In the genomic region with DNA sequence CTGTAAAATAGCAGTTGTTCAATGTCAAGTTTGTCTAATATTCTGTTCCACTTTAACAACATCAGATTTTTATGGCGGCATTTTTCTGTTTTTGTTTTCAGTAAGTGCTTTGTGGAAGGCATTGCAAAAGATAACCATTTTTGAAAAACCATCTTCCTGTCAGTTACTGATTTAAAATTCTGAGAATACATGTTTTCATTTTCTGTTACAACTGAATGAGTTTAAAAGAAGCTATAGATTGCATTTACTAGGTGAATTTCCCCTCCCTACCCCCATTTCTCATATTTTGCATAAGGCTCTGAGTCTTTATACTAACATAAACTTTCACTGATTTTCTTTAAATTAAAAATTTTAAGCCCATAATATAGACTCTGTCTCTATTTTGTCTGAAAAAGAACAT, we compare ENCODE assay signal across 17 cellular contexts. TPM values are rescaled to one million over a fixed set of nuclear protein-coding genes. Genes with fewer than 3 reads are reported as not detected.
DNase-seq lines count a peak whose midpoint lies in the region; ATAC-seq lines count a peak whose summit lies in the region.
"Had no signal": no experiment of that assay in that cellular context is flagged by ENCODE, and none has a peak within 500 bp of the region (broad histone marks: within the 10 kb centered on the region; RNA-seq: fewer than 3 reads in every experiment).

No MANE protein-coding gene starts in this region.

- H3K4me1 Mint-ChIP-seq in activated CD4-positive, alpha-beta T cell treated with anti-CD3 and anti-CD28 coated beads, Interleukin-2, amount 10 ng/mL, durations not matched to agents 7 days and 5 days: peaks cover 69% of the 10 kb centered on the region
- H3K4me1 Mint-ChIP-seq in activated CD4-positive, alpha-beta memory T cell treated with anti-CD3 and anti-CD28 coated beads for 36 hours (ENCODE audit: low read depth): peaks cover 63% of the 10 kb centered on the region
- H3K4me1 Mint-ChIP-seq in naive thymus-derived CD8-positive, alpha-beta T cell: peaks cover 35 to 73% (median 62%) of the 10 kb centered on the region in 4 donors

- H3K27me3 ChIP-seq in HUES48 (ENCODE audit: control insufficient read depth, insufficient read depth, low read length): no peaks in the 10 kb centered on the region
- H3K27me3 ChIP-seq: Peyer's patch, suprapubic skin had no signal

- CTCF ChIA-PET in activated CD4-positive, alpha-beta T cell treated with anti-CD3 and anti-CD28 coated beads, Interleukin-2, amount 10 ng/mL, durations not matched to agents 7 days and 5 days (lab: Charles Lee): interaction anchor here (0.7 to 3.5 kb wide), 5 partner anchors 11 to 102 kb away, joined by 3 to 10 read pairs (median 4); no protein-coding TSS in a partner anchor
- CTCF ChIA-PET in activated CD4-positive, alpha-beta memory T cell treated with anti-CD3 and anti-CD28 coated beads for 36 hours (lab: Charles Lee): interaction anchor here (0.9 to 13.3 kb wide), 6 partner anchors 13 to 291 kb away, joined by 3 to 187 read pairs (median 6); partner anchors contain the start of genes LIX1 and LNPEP

- peak overlapping the region; percentile 34 for H3K27ac ChIP-seq in HUES48 (ENCODE audit: low read depth, low read length)
- H3K27ac ChIP-seq: suprapubic skin had no signal

- H3K36me3 ChIP-seq in HUES48 (ENCODE audit: control insufficient read depth, insufficient read depth, low read length): no peaks in the 10 kb centered on the region
- H3K36me3 ChIP-seq: Peyer's patch, suprapubic skin had no signal

- H3K9ac ChIP-seq in HUES48 (ENCODE audit: low read depth, low read length): no peak overlapping the region

- POLR2A ChIA-PET in activated CD4-positive, alpha-beta T cell treated with anti-CD3 and anti-CD28 coated beads, Interleukin-2, amount 10 ng/mL, durations not matched to agents 7 days and 5 days (lab: Charles Lee): interaction anchor here (0.7 to 1.3 kb wide), 2 partner anchors 63 to 69 kb away, joined by 3 to 4 read pairs; partner anchors contain the start of gene ERAP1
- POLR2A ChIA-PET in activated CD4-positive, alpha-beta memory T cell treated with anti-CD3 and anti-CD28 coated beads for 36 hours (lab: Charles Lee): interaction anchor here (0.9 to 1.9 kb wide), 3 partner anchors 14 to 64 kb away, joined by 3 to 8 read pairs (median 5); partner anchors contain the start of gene LNPEP
- POLR2A ChIA-PET in naive thymus-derived CD8-positive, alpha-beta T cell (lab: Charles Lee): interaction anchor here (0.6 to 1.1 kb wide), 6 partner anchors 11 to 64 kb away, joined by 3 to 5 read pairs (median 4); partner anchors contain the start of gene LNPEP

- DNase-seq in activated CD4-positive, alpha-beta T cell treated with anti-CD3 and anti-CD28 coated beads, Interleukin-2, amount 10 ng/mL, durations not matched to agents 7 days and 5 days: no peak
- no peak for DNase-seq in activated CD4-positive, alpha-beta T cell treated with anti-CD3 and anti-CD28 coated beads, Interleukin-2, amount 50 U/mL, for 48 hours
- DNase-seq in activated CD4-positive, alpha-beta memory T cell treated with anti-CD3 and anti-CD28 coated beads for 36 hours: no peak
- no peak for DNase-seq in naive thymus-derived CD8-positive, alpha-beta T cell
- DNase-seq: effector memory CD8-positive, alpha-beta T cell; glutamatergic neuron; H9; NCI-H748 treated with DMSO at 0.1 percent for 48 hours; Peyer's patch; small intestine; stimulated activated CD4-positive, alpha-beta T cell treated with anti-CD3 and anti-CD28 coated beads, Interleukin-4, amount 100 ng/mL, for 4 hours had no signal

- no peak overlapping the region for H3K4me3 ChIP-seq in HUES48 (ENCODE audit: low read depth, low read length)
- H3K4me3 ChIP-seq: Peyer's patch, suprapubic skin had no signal

- H3K27ac Mint-ChIP-seq in activated CD4-positive, alpha-beta T cell treated with anti-CD3 and anti-CD28 coated beads, Interleukin-2, amount 10 ng/mL, durations not matched to agents 7 days and 5 days: peak overlapping the region; percentile 86
- H3K27ac Mint-ChIP-seq in activated CD4-positive, alpha-beta memory T cell treated with anti-CD3 and anti-CD28 coated beads for 36 hours: peak overlapping the region; percentile 52
- peak overlapping the region in 8 of 10 donors; percentile 43 to 91 (median 80) for H3K27ac Mint-ChIP-seq in naive thymus-derived CD8-positive, alpha-beta T cell
- H3K27ac Mint-ChIP-seq: effector memory CD8-positive, alpha-beta T cell had no signal

- intact Hi-C loops in activated CD4-positive, alpha-beta memory T cell treated with anti-CD3 and anti-CD28 coated beads for 36 hours (cut with micrococcal nuclease): loop anchor here (2.0 to 10.0 kb wide), 2 partner anchors 55 to 907 kb away; partner anchors contain the start of gene ELL2

- no peaks in the 10 kb centered on the region for H3K9me3 Mint-ChIP-seq in activated CD4-positive, alpha-beta T cell treated with anti-CD3 and anti-CD28 coated beads, Interleukin-2, amount 10 ng/mL, durations not matched to agents 7 days and 5 days
- no peaks in the 10 kb centered on the region for H3K9me3 Mint-ChIP-seq in activated CD4-positive, alpha-beta memory T cell treated with anti-CD3 and anti-CD28 coated beads for 36 hours
- no peaks in the 10 kb centered on the region for H3K9me3 Mint-ChIP-seq in naive thymus-derived CD8-positive, alpha-beta T cell
- H3K9me3 Mint-ChIP-seq: effector memory CD8-positive, alpha-beta T cell; H9; neural crest cell had no signal

- H3K36me3 Mint-ChIP-seq in activated CD4-positive, alpha-beta T cell treated with anti-CD3 and anti-CD28 coated beads, Interleukin-2, amount 10 ng/mL, durations not matched to agents 7 days and 5 days (ENCODE audit: low read depth): no peaks in the 10 kb centered on the region
- H3K36me3 Mint-ChIP-seq in activated CD4-positive, alpha-beta memory T cell treated with anti-CD3 and anti-CD28 coated beads for 36 hours: no peaks in the 10 kb centered on the region
- H3K36me3 Mint-ChIP-seq in naive thymus-derived CD8-positive, alpha-beta T cell: no peaks in the 10 kb centered on the region

- no peaks in the 10 kb centered on the region for H3K9me3 ChIP-seq in HUES48 (ENCODE audit: control insufficient read depth, insufficient read depth, low read length)
- H3K9me3 ChIP-seq: Peyer's patch, suprapubic skin had no signal

- peaks cover 32% of the 10 kb centered on the region for H3K4me1 ChIP-seq in HUES48 (ENCODE audit: control insufficient read depth, insufficient read depth, low read length)

- no peak for ATAC-seq in naive thymus-derived CD8-positive, alpha-beta T cell
- ATAC-seq in HG03565 (IDR thresholded peaks at IDR 0.05; ENCODE audit: unreplicated experiment) (no peak), HG03159 (IDR thresholded peaks at IDR 0.05; ENCODE audit: unreplicated experiment) (no peak), HG02759 (IDR thresholded peaks at IDR 0.05; ENCODE audit: unreplicated experiment) (no peak)
- ATAC-seq: effector memory CD8-positive, alpha-beta T cell had no signal

- peak overlapping the region; percentile 48 for H3K4me3 Mint-ChIP-seq in activated CD4-positive, alpha-beta T cell treated with anti-CD3 and anti-CD28 coated beads, Interleukin-2, amount 10 ng/mL, durations not matched to agents 7 days and 5 days
- peak overlapping the region; percentile 4 for H3K4me3 Mint-ChIP-seq in activated CD4-positive, alpha-beta memory T cell treated with anti-CD3 and anti-CD28 coated beads for 36 hours
- H3K4me3 Mint-ChIP-seq in naive thymus-derived CD8-positive, alpha-beta T cell: peak overlapping the region in 5 of 10 donors; percentile 22 to 55 (median 27)
- H3K4me3 Mint-ChIP-seq: effector memory CD8-positive, alpha-beta T cell; neural crest cell had no signal

- no peaks in the 10 kb centered on the region for H3K27me3 Mint-ChIP-seq in activated CD4-positive, alpha-beta T cell treated with anti-CD3 and anti-CD28 coated beads, Interleukin-2, amount 10 ng/mL, durations not matched to agents 7 days and 5 days
- no peaks in the 10 kb centered on the region for H3K27me3 Mint-ChIP-seq in activated CD4-positive, alpha-beta memory T cell treated with anti-CD3 and anti-CD28 coated beads for 36 hours
- no peaks in the 10 kb centered on the region for H3K27me3 Mint-ChIP-seq in naive thymus-derived CD8-positive, alpha-beta T cell
- H3K27me3 Mint-ChIP-seq: effector memory CD8-positive, alpha-beta T cell had no signal

RNA-seq across cellular contexts. Expression of gene ERAP2, which starts 4.6 kb away (rescaled TPM):
- 100 to 1,000 TPM; 122 to 138 TPM for total RNA-seq in activated CD4-positive, alpha-beta T cell treated with anti-CD3 and anti-CD28 coated beads, Interleukin-2, amount 10 ng/mL, durations not matched to agents 7 days and 5 days
- total RNA-seq in activated CD4-positive, alpha-beta memory T cell treated with anti-CD3 and anti-CD28 coated beads for 36 hours: 10 to 100 TPM; 44.8 to 48.9 TPM
- 10 to 100 TPM; 82.9 to 98.6 TPM for total RNA-seq in naive thymus-derived CD8-positive, alpha-beta T cell
- polyA plus RNA-seq in naive thymus-derived CD8-positive, alpha-beta T cell: 100 to 1,000 TPM in 1 of 3 donors, 1 to 10 TPM in 2; 6.4 to 126 (median 6.6) TPM
- total RNA-seq: neural crest cell had no signal
